In genomic region chr6:154403803-154404202, GRCh38 we compare ENCODE assay signal across 9 cellular contexts. TPM values are rescaled to one million over a fixed set of nuclear protein-coding genes. Genes with fewer than 3 reads are reported as not detected.
DNase-seq lines count a peak whose midpoint lies in the region; ATAC-seq, FAIRE-seq and TF ChIP-seq lines count a peak whose summit lies in the region.
"Had no signal": no experiment of that assay in that cellular context is flagged by ENCODE, and none has a peak within 500 bp of the region (broad histone marks: within the 10 kb centered on the region; RNA-seq: fewer than 3 reads in every experiment).

No MANE protein-coding gene starts in this region.

- TF ChIP-seq CTCF in bronchial epithelial cell (IDR thresholded peaks at IDR 0.05; ENCODE audit: insufficient read depth, low read length, severe bottlenecking) (no peak), omental fat pad (IDR thresholded peaks at IDR 0.05) (no peak), CD14-positive monocyte (IDR thresholded peaks at IDR 0.05) (no peak), GM23338 (conservative IDR thresholded peaks at IDR 0.05; ENCODE audit: low read depth in 2 of 2) (no peak)

- no peaks in the 10 kb centered on the region for H3K27me3 ChIP-seq in bronchial epithelial cell (ENCODE audit: control insufficient read depth, insufficient read depth, low read length)
- H3K27me3 ChIP-seq in effector memory CD4-positive, alpha-beta T cell (replicated peaks; ENCODE audit: control insufficient read depth, insufficient read depth, low read length, poor library complexity, severe bottlenecking): no peaks in the 10 kb centered on the region
- H3K27me3 ChIP-seq in GM23338 (ENCODE audit: insufficient read depth): no peaks in the 10 kb centered on the region

- H3K36me3 ChIP-seq in bronchial epithelial cell (ENCODE audit: control insufficient read depth, insufficient read depth, low read length): no peaks in the 10 kb centered on the region
- no peaks in the 10 kb centered on the region for H3K36me3 ChIP-seq in effector memory CD4-positive, alpha-beta T cell (ENCODE audit: control insufficient read depth, insufficient read depth, low read length)
- H3K36me3 ChIP-seq in GM23338 (ENCODE audit: insufficient read depth): no peaks in the 10 kb centered on the region

- H3K9me3 Mint-ChIP-seq in CD14-positive monocyte (peaks cover 0 to 4% (median 0%) of the 10 kb centered on the region in 7 donors), GM23338 (no peaks in the 10 kb centered on the region; the same call in 2 of the 3 replicates)

- H3K4me1 Mint-ChIP-seq in CD14-positive monocyte (peaks cover 3% of the 10 kb centered on the region), GM23338 (peaks cover 4% of the 10 kb centered on the region; the same call in 2 of the 3 replicates)

- H3F3A ChIP-seq in GM23338 (replicated peaks; ENCODE audit: low read depth): no peaks in the 10 kb centered on the region

- H3K4me3 Mint-ChIP-seq in CD14-positive monocyte: no peak overlapping the region
- H3K4me3 Mint-ChIP-seq in GM23338: no peak overlapping the region

- no peak overlapping the region for H3K4me2 ChIP-seq in GM23338

- no peak for FAIRE-seq in bronchial epithelial cell (lab: Jason Lieb, UNC)
- FAIRE-seq: keratinocyte had no signal

- no peak overlapping the region for H3K27ac ChIP-seq in effector memory CD4-positive, alpha-beta T cell (ENCODE audit: insufficient read depth, low read length, poor library complexity, severe bottlenecking)
- no peak overlapping the region for H3K27ac ChIP-seq in GM23338 (ENCODE audit: low read depth)

- no peaks in the 10 kb centered on the region for H3K4me1 ChIP-seq in effector memory CD4-positive, alpha-beta T cell (ENCODE audit: control insufficient read depth, insufficient read depth, low read length, poor library complexity, severe bottlenecking)
- no peaks in the 10 kb centered on the region; the same call in 1 of the 2 replicates for H3K4me1 ChIP-seq in GM23338 (ENCODE audit: insufficient read depth)

- intact Hi-C loops in CD14-positive monocyte (cut with micrococcal nuclease): no loop called here

- H3K79me2 ChIP-seq in GM23338 (replicated peaks; ENCODE audit: insufficient read depth): no peaks in the 10 kb centered on the region

- no peaks in the 10 kb centered on the region for H3K9me3 ChIP-seq in effector memory CD4-positive, alpha-beta T cell (ENCODE audit: control insufficient read depth, low read length)

- no peak overlapping the region for H2AFZ ChIP-seq in GM23338

- H3K4me3 ChIP-seq in bronchial epithelial cell (ENCODE audit: low read depth, low read length) (no peak overlapping the region), GM23338 (no peak overlapping the region)
- no peak overlapping the region for H3K4me3 ChIP-seq in effector memory CD4-positive, alpha-beta T cell (ENCODE audit: insufficient read depth, low read depth, low read length, poor library complexity, severe bottlenecking)

- H4K20me1 ChIP-seq in GM23338 (replicated peaks; ENCODE audit: insufficient read depth): no peaks in the 10 kb centered on the region

- ATAC-seq in omental fat pad (ENCODE audit: low FRiP score): peak; percentile 33
- no peak for ATAC-seq in GM23338

- no peaks in the 10 kb centered on the region for H3K9me2 ChIP-seq in GM23338 (ENCODE audit: insufficient read depth)

- H3K27ac Mint-ChIP-seq in CD14-positive monocyte: peak overlapping the region in 2 of 7 donors; percentile 71 to 85
- no peak overlapping the region for H3K27ac Mint-ChIP-seq in GM23338

- peak; percentile 15 for DNase-seq in DMS79 (lab: John Stamatoyannopoulos, UW)
- peak; percentile 0 for DNase-seq in MV-4-11 (lab: John Stamatoyannopoulos, UW)
- DNase-seq in bronchial epithelial cell (ENCODE audit: low read depth): peak; percentile 35
- DNase-seq in omental fat pad (ENCODE audit: low spot score): no peak
- DNase-seq in effector memory CD4-positive, alpha-beta T cell: no peak
- DNase-seq in CD14-positive monocyte (ENCODE audit: low spot score): no peak
- no peak for DNase-seq in stimulated activated CD4-positive, alpha-beta T cell treated with anti-CD3 and anti-CD28 coated beads, Interleukin-2, amount 100 ng/mL, for 48 hours
- DNase-seq in GM23338 (ENCODE audit: low spot score): no peak

- H3K36me3 Mint-ChIP-seq in CD14-positive monocyte: no peaks in the 10 kb centered on the region
- peaks cover 20% of the 10 kb centered on the region for H3K36me3 Mint-ChIP-seq in GM23338 (ENCODE audit: low read depth)

- H3K27me3 Mint-ChIP-seq in CD14-positive monocyte (ENCODE audit: low read depth in 3 of 3): peaks cover 0 to 2% (median 2%) of the 10 kb centered on the region in 3 donors
- peaks cover 2% of the 10 kb centered on the region for H3K27me3 Mint-ChIP-seq in GM23338 (ENCODE audit: insufficient read depth, low read depth, poor library complexity)

TF ChIP-seq in GM23338, 12 proteins besides CTCF, POLR2A, EP300 and RAD21 (continues in another document):
- TF ChIP-seq ZNF114 (CRISPR knock-in tag; IDR thresholded peaks at IDR 0.05) (no peak), REST (IDR thresholded peaks at IDR 0.05; ENCODE audit: unreplicated experiment) (no peak), CREB1 (CRISPR knock-in tag; IDR thresholded peaks at IDR 0.05; ENCODE audit: low read depth) (no peak), JUNB (IDR thresholded peaks at IDR 0.05; ENCODE audit: unreplicated experiment) (no peak), STAT1 (IDR thresholded peaks at IDR 0.05; ENCODE audit: unreplicated experiment) (no peak), ZNF331 (CRISPR knock-in tag; IDR thresholded peaks at IDR 0.05; ENCODE audit: low read depth) (no peak), NANOG (IDR thresholded peaks at IDR 0.05; ENCODE audit: borderline replicate concordance) (no peak)

RNA-seq across cellular contexts. Expression of gene IPCEF1, which starts 47.2 kb away (rescaled TPM):
- under 0.01 and 0.26 TPM in 2 replicates for total RNA-seq in bronchial epithelial cell
- total RNA-seq in omental fat pad: 1 to 10 TPM in 3 of 4 donors, under 1 TPM in 1; 0.84 to 9.2 (median 2.7) TPM
- polyA plus RNA-seq in CD14-positive monocyte: 10 to 100 TPM; 14.7 to 16.5 TPM
- 0.27 and 1.8 TPM in 2 replicates for total RNA-seq in GM23338 (2014; rRNA removed; shearing (Covaris generic))
- polyA plus RNA-seq in GM23338 (2016; fragmentation: Nextera tagmentation; extraction: Ambion mirVana): 0.15 and 0.37 TPM in 2 replicates

Comparison
In these comparisons a context has a peak if more than half of its experiments do, and no peak if none do; other contexts are left out.
1. DNase-seq: peak in DMS79 (single experiment), MV-4-11 (single experiment) and bronchial epithelial cell (single experiment); none in omental fat pad (single experiment), effector memory CD4-positive, alpha-beta T cell (0 of 3), CD14-positive monocyte (single experiment), stimulated activated CD4-positive, alpha-beta T cell treated with anti-CD3 and anti-CD28 coated beads, Interleukin-2, amount 100 ng/mL, for 48 hours (0 of 2) and GM23338 (single experiment).